ENCODE assay signal across 15 cellular contexts in genomic region chr2:45568935-45569334, GRCh38. TPM values are rescaled to one million over a fixed set of nuclear protein-coding genes. Genes with fewer than 3 reads are reported as not detected.
DNase-seq lines count a peak whose midpoint lies in the region; ATAC-seq, FAIRE-seq and TF ChIP-seq lines count a peak whose summit lies in the region.
"Had no signal": no experiment of that assay in that cellular context is flagged by ENCODE, and none has a peak within 500 bp of the region (broad histone marks: within the 10 kb centered on the region; RNA-seq: fewer than 3 reads in every experiment).

No MANE protein-coding gene starts in this region.

- no peaks in the 10 kb centered on the region for H3K36me3 ChIP-seq in astrocyte (ENCODE audit: insufficient read depth, low read length)
- H3K36me3 ChIP-seq in naive thymus-derived CD4-positive, alpha-beta T cell (ENCODE audit: control insufficient read depth in 2 of 3, insufficient read depth in 3 of 3, low read length in 3 of 3) = no peaks in the 10 kb centered on the region
- peaks cover 10% of the 10 kb centered on the region for H3K36me3 ChIP-seq in neural progenitor cell

- H2AFZ ChIP-seq in astrocyte (ENCODE audit: low read depth, low read length) (no peak overlapping the region), neural progenitor cell (replicated peaks) (no peak overlapping the region)

- H3K27me3 ChIP-seq in astrocyte (ENCODE audit: insufficient read depth, low read length) = no peaks in the 10 kb centered on the region
- no peaks in the 10 kb centered on the region for H3K27me3 ChIP-seq in naive thymus-derived CD4-positive, alpha-beta T cell (ENCODE audit: control insufficient read depth in 2 of 2, insufficient read depth in 2 of 2, low read length in 2 of 2)
- H3K27me3 ChIP-seq in neural progenitor cell = no peaks in the 10 kb centered on the region

- no peak overlapping the region for H3K9ac ChIP-seq in astrocyte (ENCODE audit: low read length)
- no peak overlapping the region for H3K9ac ChIP-seq in neural progenitor cell

- H3F3A ChIP-seq in neural progenitor cell (ENCODE audit: low read depth) = no peaks in the 10 kb centered on the region

- H3K9me3 ChIP-seq in astrocyte (ENCODE audit: insufficient read depth, low read depth, low read length) = no peaks in the 10 kb centered on the region
- no peaks in the 10 kb centered on the region for H3K9me3 ChIP-seq in naive thymus-derived CD4-positive, alpha-beta T cell (ENCODE audit: control insufficient read depth in 2 of 3, low read length in 3 of 3)
- peaks cover under 1% of the 10 kb centered on the region for H3K9me3 ChIP-seq in neural progenitor cell (ENCODE audit: low read depth)

- H3K27ac ChIP-seq in astrocyte (ENCODE audit: low read depth, low read length) (peak overlapping the region; percentile 53), neural progenitor cell (no peak overlapping the region)
- peak overlapping the region; percentile 76 for H3K27ac ChIP-seq in naive thymus-derived CD4-positive, alpha-beta T cell (ENCODE audit: low read depth, low read length)

- H3K4me2 ChIP-seq in astrocyte (ENCODE audit: low read length) (peak overlapping the region; percentile 53), neural progenitor cell (no peak overlapping the region)

- H3K79me2 ChIP-seq in astrocyte (ENCODE audit: insufficient read depth, low read length) (no peaks in the 10 kb centered on the region), neural progenitor cell (ENCODE audit: low read depth) (no peaks in the 10 kb centered on the region)

- no peak overlapping the region for H3K4me3 Mint-ChIP-seq in CD14-positive monocyte
- peak overlapping the region; percentile 27 for H3K4me3 Mint-ChIP-seq in astrocyte (ENCODE audit: unreplicated experiment)
- peak overlapping the region in 6 of 10 donors; percentile 4 to 63 (median 30) for H3K4me3 Mint-ChIP-seq in naive thymus-derived CD4-positive, alpha-beta T cell
- H3K4me3 Mint-ChIP-seq in neural progenitor cell = no peak overlapping the region
- H3K4me3 Mint-ChIP-seq: H9 had no signal

- H3K4me1 ChIP-seq in astrocyte (ENCODE audit: insufficient read depth, low read length) (peaks cover 13% of the 10 kb centered on the region), neural progenitor cell (peaks cover 7% of the 10 kb centered on the region)
- peaks cover 12 to 14% of the 10 kb centered on the region in 2 donors for H3K4me1 ChIP-seq in naive thymus-derived CD4-positive, alpha-beta T cell (ENCODE audit: control insufficient read depth in 2 of 2, insufficient read depth in 2 of 2, low read length in 2 of 2)

- TF ChIP-seq CTCF in CD14-positive monocyte (IDR thresholded peaks at IDR 0.05) (no peak), astrocyte (IDR thresholded peaks at IDR 0.05; ENCODE audit: insufficient read depth, low read depth, low read length) (no peak), neural progenitor cell (IDR thresholded peaks at IDR 0.05) (no peak)

- intact Hi-C loops in CD14-positive monocyte (cut with micrococcal nuclease) = no loop called here
- intact Hi-C loops in naive thymus-derived CD4-positive, alpha-beta T cell (cut with micrococcal nuclease) = loop anchor here (1.0 to 10.0 kb wide), 8 partner anchors 16 to 1836 kb away; partner anchors contain the start of genes CAMKMT (in 2 of the 2), PPM1B (in 2 of the 2), PREPL (in 2 of the 2) and PRKCE (in 2 of the 2)

- H4K20me1 ChIP-seq in astrocyte (ENCODE audit: insufficient read depth, low read length) (no peaks in the 10 kb centered on the region), neural progenitor cell (ENCODE audit: low read depth) (no peaks in the 10 kb centered on the region)

- TF ChIP-seq POLR2A in H54 (IDR thresholded peaks at IDR 0.05; ENCODE audit: low read depth, low read length) = no peak

- H3K4me1 Mint-ChIP-seq in CD14-positive monocyte = peaks cover 40% of the 10 kb centered on the region
- peaks cover 28% of the 10 kb centered on the region for H3K4me1 Mint-ChIP-seq in astrocyte (ENCODE audit: low read depth, unreplicated experiment)
- H3K4me1 Mint-ChIP-seq in naive thymus-derived CD4-positive, alpha-beta T cell = peaks cover 12 to 42% (median 31%) of the 10 kb centered on the region in 7 donors
- peaks cover 15% of the 10 kb centered on the region for H3K4me1 Mint-ChIP-seq in neural progenitor cell

- no peak for DNase-seq in CD14-positive monocyte (ENCODE audit: low spot score)
- no peak for DNase-seq in H54 (ENCODE audit: insufficient read length, low spot score)
- DNase-seq in astrocyte (ENCODE audit: low read depth) = peak; percentile 23
- no peak for DNase-seq in naive thymus-derived CD4-positive, alpha-beta T cell
- DNase-seq in NCI-H1092 treated with DMSO at 0.1 percent for 48 hours (lab: John Stamatoyannopoulos, UW) = no peak
- no peak for DNase-seq in neural progenitor cell (ENCODE audit: low spot score)
- DNase-seq in amniotic stem cell (lab: John Stamatoyannopoulos, UW) = no peak
- DNase-seq: activated CD4-positive, alpha-beta T cell treated with anti-CD3 and anti-CD28 coated beads, Interleukin-2, amount 50 U/mL, for 1 hour; GF-D8; H9; NCI-H2171 treated with DMSO at 0.1 percent for 48 hours; retina had no signal

- peaks cover 24 to 34% of the 10 kb centered on the region in 2 donors for H3K36me3 Mint-ChIP-seq in CD14-positive monocyte
- peaks cover 4% of the 10 kb centered on the region for H3K36me3 Mint-ChIP-seq in astrocyte (ENCODE audit: low read depth, unreplicated experiment)
- H3K36me3 Mint-ChIP-seq in naive thymus-derived CD4-positive, alpha-beta T cell = peaks cover 0 to 49% (median 39%) of the 10 kb centered on the region in 5 donors
- H3K36me3 Mint-ChIP-seq in neural progenitor cell = peaks cover 23% of the 10 kb centered on the region

- H3K9me3 Mint-ChIP-seq in CD14-positive monocyte (peaks cover 0 to 8% (median 0%) of the 10 kb centered on the region in 7 donors), astrocyte (ENCODE audit: unreplicated experiment) (peaks cover 4% of the 10 kb centered on the region), neural progenitor cell (peaks cover 5% of the 10 kb centered on the region)
- peaks cover 0 to 10% (median 0%) of the 10 kb centered on the region in 11 donors for H3K9me3 Mint-ChIP-seq in naive thymus-derived CD4-positive, alpha-beta T cell
- H3K9me3 Mint-ChIP-seq: H9; stimulated activated naive CD8-positive, alpha-beta T cell treated with anti-CD3 and anti-CD28 coated beads, Interleukin-15, Interleukin-2, amounts not matched to agents 100 ng/mL and 50 ng/mL, for 24 hours had no signal

- no peaks in the 10 kb centered on the region for H3K27me3 Mint-ChIP-seq in CD14-positive monocyte (ENCODE audit: low read depth in 3 of 3)
- no peaks in the 10 kb centered on the region for H3K27me3 Mint-ChIP-seq in astrocyte (ENCODE audit: low read depth, unreplicated experiment)
- no peaks in the 10 kb centered on the region for H3K27me3 Mint-ChIP-seq in naive thymus-derived CD4-positive, alpha-beta T cell
- no peaks in the 10 kb centered on the region for H3K27me3 Mint-ChIP-seq in neural progenitor cell (ENCODE audit: insufficient read depth, low read depth)
- H3K27me3 Mint-ChIP-seq: stimulated activated naive CD8-positive, alpha-beta T cell treated with anti-CD3 and anti-CD28 coated beads, Interleukin-15, Interleukin-2, amounts not matched to agents 100 ng/mL and 50 ng/mL, for 24 hours had no signal

- H3K27ac Mint-ChIP-seq in CD14-positive monocyte (peak overlapping the region; percentile 86 to 92 (median 90)), astrocyte (ENCODE audit: unreplicated experiment) (peak overlapping the region; percentile 14), neural progenitor cell (no peak overlapping the region)
- H3K27ac Mint-ChIP-seq in naive thymus-derived CD4-positive, alpha-beta T cell = peak overlapping the region; percentile 43 to 93 (median 81)

- no peak overlapping the region for H3K4me3 ChIP-seq in astrocyte (ENCODE audit: insufficient read depth, low read depth, low read length)
- H3K4me3 ChIP-seq in naive thymus-derived CD4-positive, alpha-beta T cell (ENCODE audit: low read length) = no peak overlapping the region
- no peak overlapping the region for H3K4me3 ChIP-seq in neural progenitor cell
- H3K4me3 ChIP-seq: coronary artery had no signal

- FAIRE-seq in H54 (lab: Jason Lieb, UNC) = peak; percentile 90
- FAIRE-seq in astrocyte (lab: Jason Lieb, UNC) = no peak

- POLR2A ChIA-PET in naive thymus-derived CD4-positive, alpha-beta T cell (lab: Charles Lee) = interaction anchor here (1.7 kb wide), 1 partner anchor 17 kb away, joined by 4 read pairs; no protein-coding TSS in a partner anchor

- ATAC-seq in naive thymus-derived CD4-positive, alpha-beta T cell = no peak
- ATAC-seq in HG02973 (IDR thresholded peaks at IDR 0.05; ENCODE audit: unreplicated experiment) = no peak

- CTCF ChIA-PET in naive thymus-derived CD4-positive, alpha-beta T cell (lab: Charles Lee) = no interaction called here

RNA-seq across cellular contexts. Expression of gene SRBD1, which starts 42.1 kb away (rescaled TPM):
- polyA plus RNA-seq in CD14-positive monocyte = 1 to 10 TPM; 7.0 to 9.2 TPM
- total RNA-seq in astrocyte (9.3 and 9.5 TPM in 2 replicates), neural progenitor cell (ENCODE audit: low replicate concordance) (29.9 and 37.2 TPM in 2 replicates)
- 10 to 100 TPM; 17.7 to 28.1 (median 23.3) TPM for total RNA-seq in naive thymus-derived CD4-positive, alpha-beta T cell
- polyA plus RNA-seq in naive thymus-derived CD4-positive, alpha-beta T cell = 10 to 100 TPM; 14.0 to 15.1 TPM

Comparison
In these comparisons a context has a peak if more than half of its experiments do, and no peak if none do; other contexts are left out.
1. H3K4me3 Mint-ChIP-seq: peak in astrocyte (single experiment) and naive thymus-derived CD4-positive, alpha-beta T cell (6 of 10); none in CD14-positive monocyte (0 of 2) and neural progenitor cell (single experiment).
2. intact Hi-C loops: an anchor here in naive thymus-derived CD4-positive, alpha-beta T cell (1.0 to 10.0 kb wide); none called in CD14-positive monocyte.